Comparison of ENCODE assay signal across 17 cellular contexts in genomic region chr9:77817590-77818311, GRCh38.
DNase-seq lines count a peak whose midpoint lies in the region; ATAC-seq, FAIRE-seq and TF ChIP-seq lines count a peak whose summit lies in the region.
"Had no signal": no experiment of that assay in that cellular context is flagged by ENCODE, and none has a peak within 500 bp of the region (broad histone marks: within the 10 kb centered on the region; RNA-seq: fewer than 3 reads in every experiment).

No MANE protein-coding gene starts in this region.

- no peak overlapping the region for H3K27ac ChIP-seq in substantia nigra (ENCODE audit: low read depth, low read length, poor library complexity, severe bottlenecking)

- peaks cover 25% of the 10 kb centered on the region for H3K36me3 Mint-ChIP-seq in activated T-helper 17 cell treated with anti-CD3 and anti-CD28 coated beads, Interleukin-2, amount 50 U/mL, for 72 hours (ENCODE audit: low read depth)

- FAIRE-seq in GM12892 (lab: Jason Lieb, UNC) = peak; percentile 44
- FAIRE-seq: HTR-8/SVneo had no signal

- no peak for TF ChIP-seq POLR2A in GM12892 (IDR thresholded peaks at IDR 0.05; ENCODE audit: low read depth, low read length)

- no peaks in the 10 kb centered on the region for H3K9me3 Mint-ChIP-seq in activated T-helper 17 cell treated with anti-CD3 and anti-CD28 coated beads, Interleukin-2, amount 50 U/mL, for 72 hours

- ATAC-seq in GM21390 (IDR thresholded peaks at IDR 0.05; ENCODE audit: unreplicated experiment) (peak; percentile 64), HG03095 (IDR thresholded peaks at IDR 0.05; ENCODE audit: unreplicated experiment) (peak; percentile 46), GM21737 (IDR thresholded peaks at IDR 0.05; ENCODE audit: unreplicated experiment) (no peak)
- no peak for ATAC-seq in activated T-helper 17 cell treated with anti-CD3 and anti-CD28 coated beads, Interleukin-2, amount 50 U/mL, for 72 hours (replicated peaks)

- H3K4me1 Mint-ChIP-seq in activated T-helper 17 cell treated with anti-CD3 and anti-CD28 coated beads, Interleukin-2, amount 50 U/mL, for 72 hours = peaks cover 19% of the 10 kb centered on the region

- H3K27me3 Mint-ChIP-seq in activated T-helper 17 cell treated with anti-CD3 and anti-CD28 coated beads, Interleukin-2, amount 50 U/mL, for 72 hours = no peaks in the 10 kb centered on the region

- H3K4me3 Mint-ChIP-seq in activated T-helper 17 cell treated with anti-CD3 and anti-CD28 coated beads, Interleukin-2, amount 50 U/mL, for 72 hours = no peak overlapping the region

- DNase-seq in GM12892 (ENCODE audit: insufficient read length) (no peak), substantia nigra (lab: John Stamatoyannopoulos, UW) (no peak), NCI-H1105 treated with DMSO at 0.1 percent for 48 hours (lab: John Stamatoyannopoulos, UW) (no peak), NAMALWA (ENCODE audit: low spot score) (no peak)
- DNase-seq: Calu3, DMS79, H7, KBM-7, NCI-H1092 treated with DMSO at 0.1 percent for 48 hours, NCI-H187 treated with DMSO at 0.1 percent for 48 hours, NCI-H446, NCI-H774 had no signal

- peak overlapping the region; percentile 0 for H3K27ac Mint-ChIP-seq in activated T-helper 17 cell treated with anti-CD3 and anti-CD28 coated beads, Interleukin-2, amount 50 U/mL, for 72 hours

Comparison
In these comparisons a context has a peak if more than half of its experiments do, and no peak if none do; other contexts are left out.
1. ATAC-seq: peak in GM21390 (single experiment) and HG03095 (single experiment); none in activated T-helper 17 cell treated with anti-CD3 and anti-CD28 coated beads, Interleukin-2, amount 50 U/mL, for 72 hours (single experiment) and GM21737 (single experiment).